ENCODE assay signal across 1 cellular context in genomic region chr11:450809-451451, GRCh38.
TF ChIP-seq lines count a peak whose summit lies in the region.

No MANE protein-coding gene starts in this region.

TF ChIP-seq in HepG2, 621 proteins besides CTCF, POLR2A, EP300 and RAD21 (continued from another document):
- TF ChIP-seq PATZ1 (CRISPR knock-in tag; IDR thresholded peaks at IDR 0.05) (peak; percentile 22; the same call in 1 of the 2 replicates), ASH2L (IDR thresholded peaks at IDR 0.05; ENCODE audit: insufficient read length, low read depth, low read length) (no peak), SIN3A (IDR thresholded peaks at IDR 0.05; ENCODE audit: borderline replicate concordance, low read depth, low read length) (peak; percentile 31; the same call in 1 of the 2 replicates), THAP9 (CRISPR knock-in tag; IDR thresholded peaks at IDR 0.05; ENCODE audit: borderline replicate concordance) (0 out of 2 replicates have a peak, but pooled peaks have one; percentile 28), SAP130 (CRISPR knock-in tag; IDR thresholded peaks at IDR 0.05; ENCODE audit: low read depth) (peak; percentile 73), ZNF317 (CRISPR knock-in tag; IDR thresholded peaks at IDR 0.05) (0 out of 2 replicates have a peak, but pooled peaks have one; percentile 27), ZNF780A (CRISPR knock-in tag; IDR thresholded peaks at IDR 0.05) (0 out of 2 replicates have a peak, but pooled peaks have one; percentile 35), POLR2AphosphoS2 (IDR thresholded peaks at IDR 0.05; ENCODE audit: low read depth, low read length) (no peak), ZNF138 (CRISPR knock-in tag; IDR thresholded peaks at IDR 0.05; ENCODE audit: low read depth) (no peak)
